Comparison of ENCODE assay signal across 8 cellular contexts in the genomic region with DNA sequence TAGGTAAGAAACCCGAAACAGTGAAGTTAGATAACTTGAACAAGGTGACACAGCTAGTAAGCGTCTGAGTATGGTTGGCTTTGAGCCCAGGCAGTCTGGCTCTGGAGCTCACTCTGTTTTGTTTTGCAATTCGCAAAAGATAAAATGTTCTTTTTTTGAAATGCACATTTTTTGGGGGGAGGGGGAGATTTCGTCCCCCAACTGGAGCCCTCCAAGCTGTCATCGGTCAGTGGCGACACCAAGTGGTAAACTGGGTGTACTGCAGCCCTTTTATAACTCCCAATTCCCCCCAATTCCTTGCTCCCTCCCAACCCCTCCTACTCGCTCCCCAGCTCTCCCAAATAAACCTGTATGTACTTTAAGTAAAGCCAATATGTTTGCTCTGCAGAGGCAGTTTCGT.
A peak's percentile ranks its signal among the peaks of the same experiment; 100 is the strongest.
DNase-seq lines count a peak whose midpoint lies in the region; ATAC-seq and TF ChIP-seq lines count a peak whose summit lies in the region.

No MANE protein-coding gene starts in this region.

- H3K27ac Mint-ChIP-seq in activated T-cell treated with anti-CD3 and anti-CD28 coated beads, Interleukin-2, amount 50 U/mL, for 24 hours: no peak overlapping the region

- ATAC-seq in HG02571 (IDR thresholded peaks at IDR 0.05; ENCODE audit: unreplicated experiment) (no peak), HG03159 (IDR thresholded peaks at IDR 0.05; ENCODE audit: unreplicated experiment) (no peak)

- H3K9me3 Mint-ChIP-seq in activated T-cell treated with anti-CD3 and anti-CD28 coated beads, Interleukin-2, amount 50 U/mL, for 24 hours: no peaks in the 10 kb centered on the region

- peaks cover 35% of the 10 kb centered on the region for H3K27me3 Mint-ChIP-seq in activated T-cell treated with anti-CD3 and anti-CD28 coated beads, Interleukin-2, amount 50 U/mL, for 24 hours

- DNase-seq in activated T-cell treated with anti-CD3 and anti-CD28 coated beads for 24 hours (ENCODE audit: low read depth): peak; percentile 4
- DNase-seq in activated T-cell treated with anti-CD3 and anti-CD28 coated beads, Interleukin-2, amount 50 U/mL, for 24 hours: no peak
- peak; percentile 62 for DNase-seq in NCI-H2196 (lab: John Stamatoyannopoulos, UW; ENCODE audit: unreplicated experiment)
- no peak for DNase-seq in astrocyte of the cerebellum (ENCODE audit: low read depth)
- peak; percentile 77 for DNase-seq in iris pigment epithelial cell (ENCODE audit: low read depth)
- peak; percentile 25 for DNase-seq in superior temporal gyrus (ENCODE audit: extremely low spot score)

- peaks cover 15% of the 10 kb centered on the region for H3K4me1 Mint-ChIP-seq in activated T-cell treated with anti-CD3 and anti-CD28 coated beads, Interleukin-2, amount 50 U/mL, for 24 hours (ENCODE audit: low read depth)

- no peaks in the 10 kb centered on the region for H3K36me3 Mint-ChIP-seq in activated T-cell treated with anti-CD3 and anti-CD28 coated beads, Interleukin-2, amount 50 U/mL, for 24 hours (ENCODE audit: low read depth)

- in situ Hi-C loops in astrocyte of the cerebellum (cut with HindIII; ENCODE audit: low sequenced_read_pairs): no loop called here

- H3K4me3 ChIP-seq in astrocyte of the cerebellum (ENCODE audit: low read depth, low read length): no peak overlapping the region

- no peak overlapping the region for H3K4me3 Mint-ChIP-seq in activated T-cell treated with anti-CD3 and anti-CD28 coated beads, Interleukin-2, amount 50 U/mL, for 24 hours

- peak; percentile 79 for TF ChIP-seq CTCF in astrocyte of the cerebellum (IDR thresholded peaks at IDR 0.05; ENCODE audit: low read depth, low read length, missing control alignments)

Comparison
In these comparisons a context has a peak if more than half of its experiments do, and no peak if none do; other contexts are left out.
1. DNase-seq: peak in activated T-cell treated with anti-CD3 and anti-CD28 coated beads for 24 hours (single experiment), NCI-H2196 (single experiment), iris pigment epithelial cell (single experiment) and superior temporal gyrus (single experiment); none in activated T-cell treated with anti-CD3 and anti-CD28 coated beads, Interleukin-2, amount 50 U/mL, for 24 hours (single experiment) and astrocyte of the cerebellum (single experiment).